In genomic region chr9:128656416-128657343, GRCh38 we compare ENCODE assay signal across 1 cellular context.
TF ChIP-seq lines count a peak whose summit lies in the region.

DYNC2I2 (minus strand) TSS chr9:128656847; CDS start chr9:128656726, 121 bp downstream.

TF ChIP-seq in HEK293, 187 proteins besides CTCF, POLR2A, EP300 and RAD21 (continued from another document):
- TF ChIP-seq, protein P1, sequence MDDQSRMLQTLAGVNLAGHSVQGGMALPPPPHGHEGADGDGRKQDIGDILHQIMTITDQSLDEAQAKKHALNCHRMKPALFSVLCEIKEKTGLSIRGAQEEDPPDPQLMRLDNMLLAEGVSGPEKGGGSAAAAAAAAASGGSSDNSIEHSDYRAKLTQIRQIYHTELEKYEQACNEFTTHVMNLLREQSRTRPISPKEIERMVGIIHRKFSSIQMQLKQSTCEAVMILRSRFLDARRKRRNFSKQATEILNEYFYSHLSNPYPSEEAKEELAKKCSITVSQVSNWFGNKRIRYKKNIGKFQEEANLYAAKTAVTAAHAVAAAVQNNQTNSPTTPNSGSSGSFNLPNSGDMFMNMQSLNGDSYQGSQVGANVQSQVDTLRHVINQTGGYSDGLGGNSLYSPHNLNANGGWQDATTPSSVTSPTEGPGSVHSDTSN (CRISPR knock-in tag; IDR thresholded peaks at IDR 0.05): 0 out of 2 replicates have a peak, but pooled peaks have one; percentile 21
- TF ChIP-seq ZNF394 (tag by site-specific recombination; IDR thresholded peaks at IDR 0.05; ENCODE audit: borderline replicate concordance) (peak; percentile 99), ZNF514 (tag by site-specific recombination; IDR thresholded peaks at IDR 0.05) (no peak), ZNF391 (tag by site-specific recombination; IDR thresholded peaks at IDR 0.05; ENCODE audit: borderline replicate concordance, low read depth) (peak; percentile 90; the same call in 1 of the 2 replicates), ZNF23 (tag by site-specific recombination; IDR thresholded peaks at IDR 0.05; ENCODE audit: borderline replicate concordance) (no peak), ZFP69B (tag by site-specific recombination; IDR thresholded peaks at IDR 0.05) (0 out of 2 replicates have a peak, but pooled peaks have one; percentile 48), ZNF561 (tag by site-specific recombination; IDR thresholded peaks at IDR 0.05; ENCODE audit: borderline replicate concordance) (peak; percentile 98), ZNF701 (tag by site-specific recombination; IDR thresholded peaks at IDR 0.05) (no peak; the same call in 1 of the 2 replicates), ZNF169 (tag by site-specific recombination; IDR thresholded peaks at IDR 0.05) (no peak), ZNF155 (tag by site-specific recombination; IDR thresholded peaks at IDR 0.05) (no peak), ZNF112 (tag by site-specific recombination; IDR thresholded peaks at IDR 0.05) (no peak), KLF9 (tag by site-specific recombination; IDR thresholded peaks at IDR 0.05; ENCODE audit: low read depth) (peak; percentile 90), ZNF501 (tag by site-specific recombination; IDR thresholded peaks at IDR 0.05) (peak; percentile 98), ZNF664 (tag by site-specific recombination; IDR thresholded peaks at IDR 0.05) (no peak), ZNF148 (tag by site-specific recombination; IDR thresholded peaks at IDR 0.05; ENCODE audit: borderline replicate concordance) (no peak), ZNF473 (tag by site-specific recombination; IDR thresholded peaks at IDR 0.05) (no peak), KLF10 (tag by site-specific recombination; IDR thresholded peaks at IDR 0.05) (peak; percentile 45; the same call in 1 of the 2 replicates), ZNF596 (tag by site-specific recombination; IDR thresholded peaks at IDR 0.05) (peak; percentile 46; the same call in 1 of the 2 replicates), SP3 (tag by site-specific recombination; IDR thresholded peaks at IDR 0.05) (peak; percentile 98), ZNF211 (tag by site-specific recombination; IDR thresholded peaks at IDR 0.05; ENCODE audit: low read depth) (no peak), ZNF768 (tag by site-specific recombination; IDR thresholded peaks at IDR 0.05) (no peak), ZNF184 (tag by site-specific recombination; IDR thresholded peaks at IDR 0.05) (no peak; the same call in 1 of the 2 replicates), ZNF223 (tag by site-specific recombination; IDR thresholded peaks at IDR 0.05) (no peak), ZNF311 (tag by site-specific recombination; IDR thresholded peaks at IDR 0.05; ENCODE audit: borderline replicate concordance) (no peak), ZNF140 (tag by site-specific recombination; IDR thresholded peaks at IDR 0.05) (no peak), TRIM28 (IDR thresholded peaks at IDR 0.05; ENCODE audit: borderline replicate concordance, low read length) (peak; percentile 23; the same call in 1 of the 2 replicates), ZNF654 (tag by site-specific recombination; IDR thresholded peaks at IDR 0.05; ENCODE audit: low read depth) (no peak), KLF16 (tag by site-specific recombination; IDR thresholded peaks at IDR 0.05) (peak; percentile 97), OSR2 (tag by site-specific recombination; IDR thresholded peaks at IDR 0.05) (no peak), OVOL3 (tag by site-specific recombination; IDR thresholded peaks at IDR 0.05) (peak; percentile 99), ZNF521 (tag by site-specific recombination; IDR thresholded peaks at IDR 0.05) (no peak), ZBTB26 (tag by site-specific recombination; optimal IDR thresholded peaks at IDR 0.05) (peak; percentile 98), ZSCAN16 (tag by site-specific recombination; IDR thresholded peaks at IDR 0.05) (no peak), ZFP37 (tag by site-specific recombination; IDR thresholded peaks at IDR 0.05) (peak; percentile 85; the same call in 1 of the 2 replicates), ZNF558 (tag by site-specific recombination; IDR thresholded peaks at IDR 0.05) (0 out of 2 replicates have a peak, but pooled peaks have one; percentile 21), IKZF3 (tag by site-specific recombination; IDR thresholded peaks at IDR 0.05) (peak; percentile 90), MEIS1 (CRISPR knock-in tag; IDR thresholded peaks at IDR 0.05; ENCODE audit: borderline replicate concordance) (no peak), KLF7 (tag by site-specific recombination; IDR thresholded peaks at IDR 0.05; ENCODE audit: borderline replicate concordance) (peak; percentile 98), ZNF626 (tag by site-specific recombination; IDR thresholded peaks at IDR 0.05) (no peak), ZNF544 (tag by site-specific recombination; IDR thresholded peaks at IDR 0.05) (no peak), ZNF707 (tag by site-specific recombination; IDR thresholded peaks at IDR 0.05) (no peak), HOXD13 (CRISPR knock-in tag; IDR thresholded peaks at IDR 0.05; ENCODE audit: borderline replicate concordance) (no peak)
- TF ChIP-seq, protein P2, sequence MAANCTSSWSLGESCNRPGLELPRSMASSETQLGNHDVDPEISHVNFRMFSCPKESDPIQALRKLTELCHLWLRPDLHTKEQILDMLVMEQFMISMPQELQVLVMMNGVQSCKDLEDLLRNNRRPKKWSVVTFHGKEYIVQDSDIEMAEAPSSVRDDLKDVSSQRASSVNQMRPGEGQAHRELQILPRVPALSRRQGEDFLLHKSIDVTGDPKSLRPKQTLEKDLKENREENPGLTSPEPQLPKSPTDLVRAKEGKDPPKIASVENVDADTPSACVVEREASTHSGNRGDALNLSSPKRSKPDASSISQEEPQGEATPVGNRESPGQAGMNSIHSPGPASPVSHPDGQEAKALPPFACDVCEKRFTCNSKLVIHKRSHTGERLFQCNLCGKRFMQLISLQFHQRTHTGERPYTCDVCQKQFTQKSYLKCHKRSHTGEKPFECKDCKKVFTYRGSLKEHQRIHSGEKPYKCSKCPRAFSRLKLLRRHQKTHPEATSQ (tag by site-specific recombination; IDR thresholded peaks at IDR 0.05): 0 out of 2 replicates have a peak, but pooled peaks have one; percentile 12
- TF ChIP-seq, protein P3, sequence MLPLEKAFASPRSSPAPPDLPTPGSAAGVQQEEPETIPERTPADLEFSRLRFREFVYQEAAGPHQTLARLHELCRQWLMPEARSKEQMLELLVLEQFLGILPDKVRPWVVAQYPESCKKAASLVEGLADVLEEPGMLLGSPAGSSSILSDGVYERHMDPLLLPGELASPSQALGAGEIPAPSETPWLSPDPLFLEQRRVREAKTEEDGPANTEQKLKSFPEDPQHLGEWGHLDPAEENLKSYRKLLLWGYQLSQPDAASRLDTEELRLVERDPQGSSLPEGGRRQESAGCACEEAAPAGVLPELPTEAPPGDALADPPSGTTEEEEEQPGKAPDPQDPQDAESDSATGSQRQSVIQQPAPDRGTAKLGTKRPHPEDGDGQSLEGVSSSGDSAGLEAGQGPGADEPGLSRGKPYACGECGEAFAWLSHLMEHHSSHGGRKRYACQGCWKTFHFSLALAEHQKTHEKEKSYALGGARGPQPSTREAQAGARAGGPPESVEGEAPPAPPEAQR (tag by site-specific recombination; IDR thresholded peaks at IDR 0.05): no peak
- TF ChIP-seq, protein P4, sequence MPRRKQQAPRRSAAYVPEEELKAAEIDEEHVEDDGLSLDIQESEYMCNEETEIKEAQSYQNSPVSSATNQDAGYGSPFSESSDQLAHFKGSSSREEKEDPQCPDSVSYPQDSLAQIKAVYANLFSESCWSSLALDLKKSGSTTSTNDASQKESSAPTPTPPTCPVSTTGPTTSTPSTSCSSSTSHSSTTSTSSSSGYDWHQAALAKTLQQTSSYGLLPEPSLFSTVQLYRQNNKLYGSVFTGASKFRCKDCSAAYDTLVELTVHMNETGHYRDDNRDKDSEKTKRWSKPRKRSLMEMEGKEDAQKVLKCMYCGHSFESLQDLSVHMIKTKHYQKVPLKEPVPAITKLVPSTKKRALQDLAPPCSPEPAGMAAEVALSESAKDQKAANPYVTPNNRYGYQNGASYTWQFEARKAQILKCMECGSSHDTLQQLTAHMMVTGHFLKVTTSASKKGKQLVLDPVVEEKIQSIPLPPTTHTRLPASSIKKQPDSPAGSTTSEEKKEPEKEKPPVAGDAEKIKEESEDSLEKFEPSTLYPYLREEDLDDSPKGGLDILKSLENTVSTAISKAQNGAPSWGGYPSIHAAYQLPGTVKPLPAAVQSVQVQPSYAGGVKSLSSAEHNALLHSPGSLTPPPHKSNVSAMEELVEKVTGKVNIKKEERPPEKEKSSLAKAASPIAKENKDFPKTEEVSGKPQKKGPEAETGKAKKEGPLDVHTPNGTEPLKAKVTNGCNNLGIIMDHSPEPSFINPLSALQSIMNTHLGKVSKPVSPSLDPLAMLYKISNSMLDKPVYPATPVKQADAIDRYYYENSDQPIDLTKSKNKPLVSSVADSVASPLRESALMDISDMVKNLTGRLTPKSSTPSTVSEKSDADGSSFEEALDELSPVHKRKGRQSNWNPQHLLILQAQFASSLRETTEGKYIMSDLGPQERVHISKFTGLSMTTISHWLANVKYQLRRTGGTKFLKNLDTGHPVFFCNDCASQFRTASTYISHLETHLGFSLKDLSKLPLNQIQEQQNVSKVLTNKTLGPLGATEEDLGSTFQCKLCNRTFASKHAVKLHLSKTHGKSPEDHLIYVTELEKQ (tag by site-specific recombination; IDR thresholded peaks at IDR 0.05; ENCODE audit: borderline replicate concordance): no peak
